15 cellular contexts compared by ENCODE assay signal in genomic region chr1:45621895-45622266, GRCh38. TPM values are rescaled to one million over a fixed set of nuclear protein-coding genes. Genes with fewer than 3 reads are reported as not detected.
DNase-seq lines count a peak whose midpoint lies in the region; ATAC-seq and TF ChIP-seq lines count a peak whose summit lies in the region.
"Had no signal": no experiment of that assay in that cellular context is flagged by ENCODE, and none has a peak within 500 bp of the region (broad histone marks: within the 10 kb centered on the region; RNA-seq: fewer than 3 reads in every experiment).

No MANE protein-coding gene starts in this region.

- no peak for TF ChIP-seq POLR2A in upper lobe of left lung (IDR thresholded peaks at IDR 0.05)

- H3K9me3 Mint-ChIP-seq in activated naive CD4-positive, alpha-beta T cell treated with anti-CD3 and anti-CD28 coated beads, Interleukin-2, amount 50 U/mL, for 72 hours: no peaks in the 10 kb centered on the region
- H3K9me3 Mint-ChIP-seq in activated naive CD4-positive, alpha-beta T cell treated with anti-CD3 and anti-CD28 coated beads for 36 hours: no peaks in the 10 kb centered on the region
- H3K9me3 Mint-ChIP-seq in endodermal cell (no peaks in the 10 kb centered on the region), mesothelial cell of epicardium (no peaks in the 10 kb centered on the region)

- DNase-seq in activated naive CD4-positive, alpha-beta T cell treated with anti-CD3 and anti-CD28 coated beads, Interleukin-2, amount 50 U/mL, for 72 hours (ENCODE audit: low spot score in 2 of 2): no peak
- no peak for DNase-seq in activated naive CD4-positive, alpha-beta T cell treated with anti-CD3 and anti-CD28 coated beads for 36 hours
- no peak for DNase-seq in endodermal cell
- DNase-seq in mesothelial cell of epicardium (ENCODE audit: low spot score in 2 of 2, unreplicated experiment in 2 of 2): no peak
- DNase-seq in upper lobe of left lung: peak in 1 of 2 donors; percentile 56
- DNase-seq in AG20443 (ENCODE audit: low spot score): no peak
- DNase-seq: ACHN; COR-L47; Karpas-422; NCI-H1694; NCI-H510A treated with DMSO at 0.1 percent for 48 hours; stimulated activated CD4-positive, alpha-beta T cell treated with anti-CD3 and anti-CD28 coated beads, Interleukin-4, amount 100 ng/mL, for 24 hours; T-helper 1 cell had no signal

- peak overlapping the region; percentile 50 for H3K27ac ChIP-seq in endodermal cell (ENCODE audit: low read depth, low read length)
- H3K27ac ChIP-seq in upper lobe of left lung: peak overlapping the region; percentile 52 to 79 (median 62)

- TF ChIP-seq EP300 in upper lobe of left lung (IDR thresholded peaks at IDR 0.05): no peak

- H3K4me1 Mint-ChIP-seq in activated naive CD4-positive, alpha-beta T cell treated with anti-CD3 and anti-CD28 coated beads for 36 hours (ENCODE audit: low read depth): peaks cover 6% of the 10 kb centered on the region
- H3K4me1 Mint-ChIP-seq in endodermal cell (no peaks in the 10 kb centered on the region), mesothelial cell of epicardium (no peaks in the 10 kb centered on the region)

- peak overlapping the region in 1 of 2 donors; percentile 76 for H3K27ac Mint-ChIP-seq in activated naive CD4-positive, alpha-beta T cell treated with anti-CD3 and anti-CD28 coated beads, Interleukin-2, amount 50 U/mL, for 72 hours
- H3K27ac Mint-ChIP-seq in activated naive CD4-positive, alpha-beta T cell treated with anti-CD3 and anti-CD28 coated beads for 36 hours: no peak overlapping the region
- peak overlapping the region; percentile 10 for H3K27ac Mint-ChIP-seq in endodermal cell
- H3K27ac Mint-ChIP-seq in mesothelial cell of epicardium: peak overlapping the region; percentile 21

- H3K27me3 Mint-ChIP-seq in activated naive CD4-positive, alpha-beta T cell treated with anti-CD3 and anti-CD28 coated beads for 36 hours (ENCODE audit: low read depth): no peaks in the 10 kb centered on the region
- H3K27me3 Mint-ChIP-seq in endodermal cell (ENCODE audit: insufficient read depth): no peaks in the 10 kb centered on the region
- no peaks in the 10 kb centered on the region for H3K27me3 Mint-ChIP-seq in mesothelial cell of epicardium (ENCODE audit: low read depth)

- H3K9me3 ChIP-seq in endodermal cell (ENCODE audit: control insufficient read depth, low read length) (no peaks in the 10 kb centered on the region), upper lobe of left lung (no peaks in the 10 kb centered on the region)

- intact Hi-C loops in activated naive CD4-positive, alpha-beta T cell treated with anti-CD3 and anti-CD28 coated beads for 36 hours (cut with micrococcal nuclease): no loop called here

- no peak overlapping the region for H3K9ac ChIP-seq in endodermal cell (ENCODE audit: extremely low read depth, low read length, poor library complexity, severe bottlenecking)

- WGBS in endodermal cell (ENCODE audit: insufficient coverage in 1 of 2, insufficient read length in 1 of 2), 2 experiments: 89 to 93% methylated on average over 8 to 9 of the region's 9 CpGs
- WGBS in upper lobe of left lung, 2 donors: 67 to 84% methylated on average over 5 to 6 of the region's 9 CpGs

- H3K4me3 ChIP-seq in endodermal cell (ENCODE audit: low read length) (no peak overlapping the region), upper lobe of left lung (no peak overlapping the region)

- ATAC-seq in activated naive CD4-positive, alpha-beta T cell treated with anti-CD3 and anti-CD28 coated beads, Interleukin-2, amount 50 U/mL, for 72 hours: peak; percentile 15 to 19
- ATAC-seq in upper lobe of left lung (ENCODE audit: low FRiP score in 2 of 2) (peak; percentile 3 to 27), HG03460 (IDR thresholded peaks at IDR 0.05; ENCODE audit: unreplicated experiment) (no peak), HG02763 (IDR thresholded peaks at IDR 0.05; ENCODE audit: unreplicated experiment) (no peak)

- H3K4me3 Mint-ChIP-seq in activated naive CD4-positive, alpha-beta T cell treated with anti-CD3 and anti-CD28 coated beads for 36 hours: no peak overlapping the region
- H3K4me3 Mint-ChIP-seq in endodermal cell: no peak overlapping the region
- H3K4me3 Mint-ChIP-seq in mesothelial cell of epicardium: no peak overlapping the region

- TF ChIP-seq CTCF in endodermal cell (conservative IDR thresholded peaks at IDR 0.05) (no peak), mesothelial cell of epicardium (IDR thresholded peaks at IDR 0.05; ENCODE audit: unreplicated experiment) (no peak), upper lobe of left lung (IDR thresholded peaks at IDR 0.05) (no peak)

- no peaks in the 10 kb centered on the region for H3K4me1 ChIP-seq in endodermal cell (ENCODE audit: control insufficient read depth, insufficient read depth, low read length)
- H3K4me1 ChIP-seq in upper lobe of left lung: peaks cover 9 to 21% (median 11%) of the 10 kb centered on the region in 4 donors

- H3K36me3 ChIP-seq in endodermal cell (ENCODE audit: control insufficient read depth, insufficient read depth, low read length): peaks cover 40% of the 10 kb centered on the region
- peaks cover 7 to 60% (median 38%) of the 10 kb centered on the region in 4 donors for H3K36me3 ChIP-seq in upper lobe of left lung

- CTCF ChIA-PET in activated naive CD4-positive, alpha-beta T cell treated with anti-CD3 and anti-CD28 coated beads for 36 hours (lab: Charles Lee): no interaction called here

- H3K36me3 Mint-ChIP-seq in activated naive CD4-positive, alpha-beta T cell treated with anti-CD3 and anti-CD28 coated beads, Interleukin-2, amount 50 U/mL, for 72 hours: peaks cover 5% of the 10 kb centered on the region in 2 donors
- peaks cover 19% of the 10 kb centered on the region for H3K36me3 Mint-ChIP-seq in activated naive CD4-positive, alpha-beta T cell treated with anti-CD3 and anti-CD28 coated beads for 36 hours (ENCODE audit: low read depth)
- H3K36me3 Mint-ChIP-seq in endodermal cell (ENCODE audit: low read depth) (peaks cover 48% of the 10 kb centered on the region), mesothelial cell of epicardium (peaks cover 23% of the 10 kb centered on the region)

- H3K27me3 ChIP-seq in endodermal cell (ENCODE audit: control insufficient read depth, insufficient read depth, low read length, poor library complexity, severe bottlenecking) (no peaks in the 10 kb centered on the region), upper lobe of left lung (no peaks in the 10 kb centered on the region)

RNA-seq across cellular contexts. Expression of gene CCDC17, which starts 2.0 kb away (rescaled TPM):
- 1 to 10 TPM; 2.6 to 3.6 TPM for total RNA-seq in activated naive CD4-positive, alpha-beta T cell treated with anti-CD3 and anti-CD28 coated beads, Interleukin-2, amount 50 U/mL, for 72 hours
- total RNA-seq in activated naive CD4-positive, alpha-beta T cell treated with anti-CD3 and anti-CD28 coated beads for 36 hours: 1 to 10 TPM in 1 of 2 experiments, under 1 TPM in 1; 0.62 to 1.0 TPM
- total RNA-seq in endodermal cell (1 to 10 TPM; 2.5 to 5.1 TPM), mesothelial cell of epicardium (4.5 to 5.6 TPM (median 5.6 TPM) in 3 replicates), upper lobe of left lung (10 to 100 TPM in 5 of 6 donors, 1 to 10 TPM in 1; 4.9 to 50.3 (median 19.3) TPM)
- 1.2 TPM for polyA plus RNA-seq in endodermal cell (2013, experiment 1 of 2)
- polyA plus RNA-seq in endodermal cell (2013, experiment 2 of 2): 1.2 TPM

RNA-seq across cellular contexts. Expression of gene NASP, which starts 38.0 kb away (rescaled TPM):
- 100 to 1,000 TPM; 178 to 319 TPM for total RNA-seq in activated naive CD4-positive, alpha-beta T cell treated with anti-CD3 and anti-CD28 coated beads, Interleukin-2, amount 50 U/mL, for 72 hours
- total RNA-seq in activated naive CD4-positive, alpha-beta T cell treated with anti-CD3 and anti-CD28 coated beads for 36 hours: 100 to 1,000 TPM; 222 to 229 TPM
- total RNA-seq in endodermal cell (100 to 1,000 TPM; 368 to 385 TPM), mesothelial cell of epicardium (164 to 185 TPM (median 170 TPM) in 3 replicates), upper lobe of left lung (10 to 100 TPM; 43.5 to 94.3 (median 59.5) TPM)
- 403 TPM for polyA plus RNA-seq in endodermal cell (2013, experiment 1 of 2)
- polyA plus RNA-seq in endodermal cell (2013, experiment 2 of 2): 368 TPM

Comparison
In these comparisons a context has a peak if more than half of its experiments do, and no peak if none do; other contexts are left out.
1. ATAC-seq: peak in activated naive CD4-positive, alpha-beta T cell treated with anti-CD3 and anti-CD28 coated beads, Interleukin-2, amount 50 U/mL, for 72 hours (2 of 2) and upper lobe of left lung (2 of 2); none in HG03460 (single experiment) and HG02763 (single experiment).